1 cellular context compared by ENCODE assay signal in genomic region chr17:81711814-81712467, GRCh38.
TF ChIP-seq lines count a peak whose summit lies in the region.

SLC25A10 (plus strand) TSS chr17:81712284; CDS start chr17:81712427, 143 bp downstream.

TF ChIP-seq in K562, 482 proteins besides CTCF, POLR2A, EP300 and RAD21 (continued from another document):
- 0 out of 2 replicates have a peak, but pooled peaks have one; percentile 7 for TF ChIP-seq ZNF609 (CRISPR knock-in tag; IDR thresholded peaks at IDR 0.05; ENCODE audit: borderline replicate concordance)
- peak; percentile 60; the same call in 1 of the 2 replicates for TF ChIP-seq PHF8 (IDR thresholded peaks at IDR 0.05; ENCODE audit: borderline replicate concordance, low read length)
- peak; percentile 49; the same call in 1 of the 2 replicates for TF ChIP-seq NR3C1 (CRISPR knock-in tag; IDR thresholded peaks at IDR 0.05)
- TF ChIP-seq STAG1 (CRISPR knock-in tag; IDR thresholded peaks at IDR 0.05; ENCODE audit: borderline replicate concordance): peak; percentile 31; the same call in 1 of the 2 replicates
- no peak for TF ChIP-seq PHTF2 (CRISPR knock-in tag; IDR thresholded peaks at IDR 0.05)
- TF ChIP-seq MAX (CRISPR knock-in tag; IDR thresholded peaks at IDR 0.05): peak; percentile 98
- TF ChIP-seq TFAP4 (CRISPR knock-in tag; IDR thresholded peaks at IDR 0.05; ENCODE audit: borderline replicate concordance): peak; percentile 93
- peak; percentile 47; the same call in 1 of the 2 replicates for TF ChIP-seq MITF (IDR thresholded peaks at IDR 0.05)
- peak; percentile 25; the same call in 1 of the 2 replicates for TF ChIP-seq E2F3 (CRISPR knock-in tag; IDR thresholded peaks at IDR 0.05)
- TF ChIP-seq HNRNPL (IDR thresholded peaks at IDR 0.05; ENCODE audit: low read depth, low read length): peak; percentile 56; the same call in 1 of the 2 replicates
- no peak for TF ChIP-seq ZNF324 (CRISPR knock-in tag; IDR thresholded peaks at IDR 0.05)
- no peak for TF ChIP-seq ZNF785 (CRISPR knock-in tag; IDR thresholded peaks at IDR 0.05)
- no peak for TF ChIP-seq HINFP (tag; conservative IDR thresholded peaks at IDR 0.05; ENCODE audit: low read depth)
- peak; percentile 36; the same call in 1 of the 2 replicates for TF ChIP-seq TGIF2 (CRISPR knock-in tag; IDR thresholded peaks at IDR 0.05)
- peak; percentile 77 for TF ChIP-seq RNF2 (IDR thresholded peaks at IDR 0.05)
- 0 out of 2 replicates have a peak, but pooled peaks have one; percentile 15 for TF ChIP-seq GABPA (tag; conservative IDR thresholded peaks at IDR 0.05; ENCODE audit: low read depth)
- TF ChIP-seq MYC (IDR thresholded peaks at IDR 0.05; ENCODE audit: low read depth, low read length): peak; percentile 96
- TF ChIP-seq MYC (CRISPR knock-in tag; IDR thresholded peaks at IDR 0.05; ENCODE audit: borderline replicate concordance, low read depth): no peak
- peak; percentile 75 for TF ChIP-seq USF2 (CRISPR knock-in tag; IDR thresholded peaks at IDR 0.05)
- no peak for TF ChIP-seq KDM2B (CRISPR knock-in tag; IDR thresholded peaks at IDR 0.05)
- peak; percentile 89 for TF ChIP-seq USF1 (CRISPR knock-in tag; IDR thresholded peaks at IDR 0.05)
- no peak for TF ChIP-seq ETS2 (tag; IDR thresholded peaks at IDR 0.05; ENCODE audit: borderline replicate concordance, poor library complexity, severe bottlenecking)
- peak; percentile 90 for TF ChIP-seq ARID4B (CRISPR knock-in tag; IDR thresholded peaks at IDR 0.05)
- 0 out of 2 replicates have a peak, but pooled peaks have one; percentile 57 for TF ChIP-seq NR4A1 (CRISPR knock-in tag; IDR thresholded peaks at IDR 0.05)
- no peak for TF ChIP-seq NR4A1 (tag; IDR thresholded peaks at IDR 0.05)
- TF ChIP-seq ZNF224 (CRISPR knock-in tag; IDR thresholded peaks at IDR 0.05): 0 out of 2 replicates have a peak, but pooled peaks have one; percentile 44
- peak; percentile 66; the same call in 1 of the 2 replicates for TF ChIP-seq ZNF766 (CRISPR knock-in tag; conservative IDR thresholded peaks at IDR 0.05)
- TF ChIP-seq NRF1 (conservative IDR thresholded peaks at IDR 0.05 in 1 of 2, IDR thresholded peaks at IDR 0.05 in 1 of 2): peak; percentile 94
- TF ChIP-seq ZBTB7A (IDR thresholded peaks at IDR 0.05; ENCODE audit: borderline replicate concordance, control insufficient read depth, low read depth, low read length): peak; percentile 72; the same call in 1 of the 2 replicates
- TF ChIP-seq GATAD2B (IDR thresholded peaks at IDR 0.05; ENCODE audit: borderline replicate concordance): peak; percentile 94; the same call in 1 of the 2 replicates
- peak; percentile 86 for TF ChIP-seq NFIC (IDR thresholded peaks at IDR 0.05)
- TF ChIP-seq ZBTB2 (IDR thresholded peaks at IDR 0.05): 0 out of 2 replicates have a peak, but pooled peaks have one; percentile 24
- TF ChIP-seq CTCFL (IDR thresholded peaks at IDR 0.05; ENCODE audit: borderline replicate concordance, insufficient read depth, low read depth, low read length, poor library complexity, severe bottlenecking): peak; percentile 25
- TF ChIP-seq CXXC5 (CRISPR knock-in tag; IDR thresholded peaks at IDR 0.05): peak; percentile 91
